Comparison of ENCODE assay signal across 11 cellular contexts in the genomic region with DNA sequence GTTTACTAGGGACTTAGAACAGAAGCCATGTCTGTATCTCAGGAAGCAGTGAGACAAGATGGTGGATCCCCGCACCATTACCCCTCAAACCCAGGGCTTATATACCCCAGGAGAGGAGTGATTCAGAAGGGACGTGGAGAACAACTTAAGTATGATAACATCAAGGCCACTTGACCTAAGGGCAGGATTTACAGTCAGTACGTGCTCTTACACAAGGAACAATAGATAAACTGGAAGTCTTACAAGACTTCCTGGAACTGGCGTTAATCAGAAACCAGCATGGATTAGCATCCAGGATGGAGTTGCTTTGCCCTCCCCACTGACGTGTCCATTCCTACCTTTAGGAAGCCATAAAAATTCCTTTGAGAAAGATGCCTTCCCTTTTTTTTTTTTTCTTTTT. TPM values are rescaled to one million over a fixed set of nuclear protein-coding genes. Genes with fewer than 3 reads are reported as not detected.
DNase-seq lines count a peak whose midpoint lies in the region; ATAC-seq and TF ChIP-seq lines count a peak whose summit lies in the region.
"Had no signal": no experiment of that assay in that cellular context is flagged by ENCODE, and none has a peak within 500 bp of the region (broad histone marks: within the 10 kb centered on the region; RNA-seq: fewer than 3 reads in every experiment).

No MANE protein-coding gene starts in this region.

- peak overlapping the region; percentile 74 for H3K9ac ChIP-seq in MM.1S (ENCODE audit: low read length)

- TF ChIP-seq CTCF in MM.1S (IDR thresholded peaks at IDR 0.05; ENCODE audit: low read length) = no peak
- no peak for TF ChIP-seq CTCF in osteoblast (IDR thresholded peaks at IDR 0.05; ENCODE audit: extremely low read depth, low read depth, low read length)

- H3K79me2 ChIP-seq in MM.1S (ENCODE audit: low read length) (peaks cover 26% of the 10 kb centered on the region), osteoblast (ENCODE audit: insufficient read depth, low read length) (no peaks in the 10 kb centered on the region)

- H2AFZ ChIP-seq in MM.1S (ENCODE audit: low read length) = peak overlapping the region; percentile 64
- H2AFZ ChIP-seq in osteoblast (ENCODE audit: low read length) = peak overlapping the region; percentile 81

- peak overlapping the region; percentile 79; the same call in 1 of the 2 replicates for H3K27ac ChIP-seq in MM.1S (ENCODE audit: low read length)
- H3K27ac ChIP-seq in epithelial cell of prostate = peak overlapping the region; percentile 31
- H3K27ac ChIP-seq in osteoblast (ENCODE audit: low read depth, low read length) = no peak overlapping the region
- H3K27ac ChIP-seq: ascending aorta had no signal

- no peaks in the 10 kb centered on the region for H3K9me2 ChIP-seq in MM.1S (replicated peaks; ENCODE audit: insufficient read depth, low read length)

- DNase-seq in DMS114 treated with DMSO at 0.1 percent for 48 hours (lab: John Stamatoyannopoulos, UW; ENCODE audit: unreplicated experiment) (peak; percentile 48), MM.1S (no peak), epithelial cell of prostate (ENCODE audit: low read depth, low spot score) (no peak), osteoblast (ENCODE audit: insufficient read length, low spot score, missing footprints) (no peak), RPMI8226 (no peak), NCI-H2107 (lab: John Stamatoyannopoulos, UW) (no peak), COLO829 (ENCODE audit: low spot score) (no peak)
- DNase-seq: NCI-H187 treated with DMSO at 0.1 percent for 48 hours; stimulated activated CD4-positive, alpha-beta T cell treated with anti-CD3 and anti-CD28 coated beads, Interleukin-15, amount 100 ng/mL, for 24 hours had no signal

- peaks cover 16% of the 10 kb centered on the region for H3F3A ChIP-seq in MM.1S (ENCODE audit: insufficient read depth, low read length)

- peaks cover 4% of the 10 kb centered on the region; the same call in 1 of the 2 replicates for H3K4me1 ChIP-seq in MM.1S (ENCODE audit: low read length)
- H3K4me1 ChIP-seq in osteoblast (ENCODE audit: insufficient read depth, low read length) = peaks cover 6% of the 10 kb centered on the region
- H3K4me1 ChIP-seq: ascending aorta had no signal

- H3K27me3 ChIP-seq in MM.1S (replicated peaks; ENCODE audit: insufficient read depth, low read length) = no peaks in the 10 kb centered on the region
- no peaks in the 10 kb centered on the region for H3K27me3 ChIP-seq in osteoblast (ENCODE audit: insufficient read depth, low read length)
- H3K27me3 ChIP-seq: ascending aorta had no signal

- ATAC-seq in HG03045 (IDR thresholded peaks at IDR 0.05; ENCODE audit: unreplicated experiment) = no peak

- no peaks in the 10 kb centered on the region for H3K36me3 ChIP-seq in MM.1S (replicated peaks; ENCODE audit: insufficient read depth, low read length)
- no peaks in the 10 kb centered on the region for H3K36me3 ChIP-seq in osteoblast (ENCODE audit: insufficient read depth, low read length)
- H3K36me3 ChIP-seq: ascending aorta had no signal

- H3K4me2 ChIP-seq in MM.1S (ENCODE audit: low read depth, low read length) (peak overlapping the region; percentile 77), osteoblast (ENCODE audit: insufficient read depth, low read length) (no peak overlapping the region)

- H3K4me3 ChIP-seq in MM.1S (ENCODE audit: low read length) (peak overlapping the region; percentile 72), osteoblast (ENCODE audit: insufficient read depth, low read length) (no peak overlapping the region)
- H3K4me3 ChIP-seq: ascending aorta had no signal

- H3K9me3 ChIP-seq in MM.1S (replicated peaks; ENCODE audit: insufficient read depth, low read length) = no peaks in the 10 kb centered on the region
- no peaks in the 10 kb centered on the region for H3K9me3 ChIP-seq in osteoblast (ENCODE audit: low read depth, low read length)
- H3K9me3 ChIP-seq: ascending aorta had no signal

- H4K20me1 ChIP-seq in MM.1S (ENCODE audit: insufficient read depth, low read length) = no peaks in the 10 kb centered on the region
- no peaks in the 10 kb centered on the region for H4K20me1 ChIP-seq in osteoblast (ENCODE audit: insufficient read depth, low read length)

RNA-seq across cellular contexts. Expression of gene ETFBKMT, which starts 8.6 kb away (rescaled TPM):
- 3.8 and 4.7 TPM in 2 replicates for total RNA-seq in osteoblast

RNA-seq across cellular contexts. Expression of gene DENND5B, which starts 60.0 kb away (rescaled TPM):
- 18.8 and 25.6 TPM in 2 replicates for total RNA-seq in osteoblast
